Comparison of ENCODE assay signal across 16 cellular contexts in the genomic region with DNA sequence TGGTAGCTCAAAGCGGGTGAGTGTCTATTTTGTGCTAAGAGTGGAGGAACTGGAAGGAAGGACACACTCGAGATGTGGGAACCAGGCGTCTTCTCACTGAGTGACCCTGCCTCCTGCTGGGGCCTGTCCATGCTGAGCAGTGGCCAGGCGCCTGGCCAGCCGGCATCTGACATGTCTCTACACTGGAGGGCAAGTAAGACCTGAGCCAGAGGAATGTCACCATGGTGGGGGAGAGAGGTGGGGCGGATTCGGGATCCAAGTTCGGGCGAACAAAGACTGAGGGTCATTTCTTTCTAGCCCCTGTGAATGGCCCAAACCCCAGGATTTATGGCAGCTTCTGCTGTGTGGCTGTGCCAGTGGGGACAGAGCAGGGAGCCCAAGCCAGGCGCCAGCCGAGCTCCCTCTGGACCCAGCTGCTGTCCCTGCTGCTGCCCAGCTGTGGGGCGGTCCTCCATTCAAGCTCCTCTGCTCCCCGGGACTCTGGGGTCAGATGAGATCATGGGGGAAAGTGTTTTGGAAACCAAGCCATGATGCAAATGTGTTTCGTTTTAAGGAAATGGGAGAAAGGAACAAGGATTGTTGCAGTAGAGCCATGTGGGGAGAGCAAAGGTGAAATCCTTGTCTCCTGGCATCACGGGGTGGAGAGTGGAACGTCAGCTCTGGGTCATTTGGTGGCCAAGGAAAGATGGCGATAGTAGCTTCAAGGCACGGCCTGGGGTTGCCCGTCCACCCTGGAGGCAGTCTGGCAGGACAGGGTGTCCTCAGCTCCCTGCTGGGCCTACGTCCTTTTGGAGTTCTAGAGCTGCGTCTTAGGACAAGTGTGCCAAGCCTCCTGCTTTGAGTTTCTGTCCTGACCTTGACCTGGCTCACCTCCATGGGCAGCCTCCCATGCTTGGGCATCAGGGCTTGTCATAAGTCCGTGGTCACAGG. TPM values are rescaled to one million over a fixed set of nuclear protein-coding genes. Genes with fewer than 3 reads are reported as not detected.
A peak's percentile ranks its signal among the peaks of the same experiment; 100 is the strongest.
DNase-seq lines count a peak whose midpoint lies in the region; ATAC-seq, FAIRE-seq and TF ChIP-seq lines count a peak whose summit lies in the region.
"Had no signal": no experiment of that assay in that cellular context is flagged by ENCODE, and none has a peak within 500 bp of the region (broad histone marks: within the 10 kb centered on the region; RNA-seq: fewer than 3 reads in every experiment).

No MANE protein-coding gene starts in this region.

- ATAC-seq in Right ventricle myocardium inferior (peak; percentile 31), psoas muscle (peak; percentile 43 to 60 (median 52)), HG02970 (IDR thresholded peaks at IDR 0.05; ENCODE audit: low FRiP score, unreplicated experiment) (no peak)

- intact Hi-C loops in Right ventricle myocardium inferior (cut with DNase I): no loop called here
- intact Hi-C loops in cardiac septum (cut with DNase I): no loop called here
- intact Hi-C loops in psoas muscle (cut with DNase I): loop anchor here in 1 of 2 donors (5.0 kb wide), 2 partner anchors 245 to 450 kb away; no protein-coding TSS in a partner anchor

- no peaks in the 10 kb centered on the region for H3K9me3 Mint-ChIP-seq in activated T-cell treated with anti-CD3 and anti-CD28 coated beads, Interleukin-2, amount 50 U/mL, for 24 hours
- H3K9me3 Mint-ChIP-seq: CD4-positive, CD25-positive, alpha-beta regulatory T cell; T-helper 2 cell treated with Interferon-gamma antibody and Interleukin-4, amounts not matched to agents 5 μg/mL and 100 μg/mL, for 36 hours had no signal

- no peak for FAIRE-seq in GM12891 (lab: Jason Lieb, UNC)
- FAIRE-seq: H54 had no signal

- 40 to 58% (median 50%) methylated on average over 22 of the region's 22 CpGs for WGBS in psoas muscle, 3 donors

- no peaks in the 10 kb centered on the region for H3K27me3 Mint-ChIP-seq in activated T-cell treated with anti-CD3 and anti-CD28 coated beads, Interleukin-2, amount 50 U/mL, for 24 hours
- H3K27me3 Mint-ChIP-seq: CD4-positive, CD25-positive, alpha-beta regulatory T cell had no signal

- H3K4me1 ChIP-seq in right atrium auricular region: peaks cover 0 to 27% of the 10 kb centered on the region in 2 donors
- H3K4me1 ChIP-seq in psoas muscle: peaks cover 23% of the 10 kb centered on the region

- peaks cover 23% of the 10 kb centered on the region for H3K36me3 ChIP-seq in right atrium auricular region
- peaks cover 0 to 20% of the 10 kb centered on the region in 2 donors for H3K36me3 ChIP-seq in psoas muscle (ENCODE audit: insufficient read depth in 1 of 2, low read depth in 1 of 2)

- H3K4me3 ChIP-seq in right atrium auricular region (no peak overlapping the region), psoas muscle (peak overlapping the region; percentile 31)
- H3K4me3 ChIP-seq: skin epidermis had no signal

- H3K9me3 ChIP-seq in right atrium auricular region: no peaks in the 10 kb centered on the region
- no peaks in the 10 kb centered on the region for H3K9me3 ChIP-seq in psoas muscle

- DNase-seq in Right ventricle myocardium inferior (ENCODE audit: missing footprints) (no peak), cardiac septum (ENCODE audit: low spot score) (no peak), right atrium auricular region (ENCODE audit: low spot score) (no peak), psoas muscle (peak; percentile 44 to 77), GM12891 (ENCODE audit: insufficient read length, low spot score) (no peak), activated gamma-delta T cell (lab: John Stamatoyannopoulos, UW) (no peak)
- DNase-seq in activated T-cell treated with anti-CD3 and anti-CD28 coated beads, Interleukin-2, amount 50 U/mL, for 24 hours: no peak
- DNase-seq: activated CD4-positive, alpha-beta T cell treated with anti-CD3 and anti-CD28 coated beads for 1 hour; CD4-positive, CD25-positive, alpha-beta regulatory T cell; NCI-H1694; NCI-H510A had no signal

- peaks cover 28% of the 10 kb centered on the region for H3K36me3 Mint-ChIP-seq in activated T-cell treated with anti-CD3 and anti-CD28 coated beads, Interleukin-2, amount 50 U/mL, for 24 hours (ENCODE audit: low read depth)

- no peaks in the 10 kb centered on the region for H3K4me1 Mint-ChIP-seq in activated T-cell treated with anti-CD3 and anti-CD28 coated beads, Interleukin-2, amount 50 U/mL, for 24 hours (ENCODE audit: low read depth)

- no peak for TF ChIP-seq CTCF in right atrium auricular region (IDR thresholded peaks at IDR 0.05)
- no peak for TF ChIP-seq CTCF in psoas muscle (IDR thresholded peaks at IDR 0.05)

- no peak for TF ChIP-seq POLR2A in GM12891 (IDR thresholded peaks at IDR 0.05; ENCODE audit: low read depth, low read length)

- H3K27me3 ChIP-seq in right atrium auricular region (no peaks in the 10 kb centered on the region), psoas muscle (ENCODE audit: insufficient read depth in 3 of 3, low read length in 2 of 3) (no peaks in the 10 kb centered on the region)

- H3K27ac ChIP-seq in right atrium auricular region (peak overlapping the region; percentile 35 to 48), psoas muscle (peak overlapping the region; percentile 60)
- H3K27ac ChIP-seq: 22Rv1 had no signal

- no peak overlapping the region for H3K27ac Mint-ChIP-seq in activated T-cell treated with anti-CD3 and anti-CD28 coated beads, Interleukin-2, amount 50 U/mL, for 24 hours
- H3K27ac Mint-ChIP-seq: T-helper 2 cell treated with Interferon-gamma antibody and Interleukin-4, amounts not matched to agents 5 μg/mL and 100 μg/mL, for 36 hours had no signal

- H3K4me3 Mint-ChIP-seq in activated T-cell treated with anti-CD3 and anti-CD28 coated beads, Interleukin-2, amount 50 U/mL, for 24 hours: no peak overlapping the region
- H3K4me3 Mint-ChIP-seq: CD4-positive, CD25-positive, alpha-beta regulatory T cell; T-helper 2 cell treated with Interferon-gamma antibody and Interleukin-4, amounts not matched to agents 5 μg/mL and 100 μg/mL, for 36 hours had no signal

TF ChIP-seq in GM12891, 5 proteins besides CTCF, POLR2A, EP300 and RAD21:
- TF ChIP-seq SPI1 (IDR thresholded peaks at IDR 0.05; ENCODE audit: low read depth, low read length): no peak
- TF ChIP-seq POU2F2 (IDR thresholded peaks at IDR 0.05; ENCODE audit: low read depth, low read length): no peak
- no peak for TF ChIP-seq TAF1 (IDR thresholded peaks at IDR 0.05; ENCODE audit: low read depth, low read length)
- no peak for TF ChIP-seq PAX5 (IDR thresholded peaks at IDR 0.05; ENCODE audit: insufficient read depth, low read length, severe bottlenecking)
- no peak for TF ChIP-seq POLR2AphosphoS5 (IDR thresholded peaks at IDR 0.05; ENCODE audit: low read depth, low read length)
TF ChIP-seq in GM12891: peak in this region for 0.

RNA-seq across cellular contexts. Expression of a gene that starts 8.1 kb away (rescaled TPM):
- total RNA-seq in Right ventricle myocardium inferior: 30.5 TPM
- 36.6 TPM for total RNA-seq in cardiac septum
- 10 to 100 TPM; 49.7 to 60.5 TPM for total RNA-seq in right atrium auricular region
- total RNA-seq in psoas muscle: 10 to 100 TPM in 3 of 4 donors, 1 to 10 TPM in 1; 7.8 to 23.2 (median 13.7) TPM
- 10 to 100 TPM; 14.7 to 25.3 (median 20.4) TPM for polyA plus RNA-seq in psoas muscle
- 13.3 TPM for polyA plus RNA-seq in GM12891 (2012; ENCODE audit: low read depth, missing spikeins)

Comparison
In these comparisons a context has a peak if more than half of its experiments do, and no peak if none do; other contexts are left out.
1. DNase-seq: peak in psoas muscle (2 of 2); none in Right ventricle myocardium inferior (single experiment), cardiac septum (single experiment), right atrium auricular region (single experiment), activated T-cell treated with anti-CD3 and anti-CD28 coated beads, Interleukin-2, amount 50 U/mL, for 24 hours (single experiment), GM12891 (single experiment) and activated gamma-delta T cell (single experiment).